Comparison of ENCODE assay signal across 1 cellular context in genomic region chr3:101300073-101300472, GRCh38.
TF ChIP-seq lines count a peak whose summit lies in the region.

No MANE protein-coding gene starts in this region.

TF ChIP-seq in GM23338, 12 proteins besides CTCF, POLR2A, EP300 and RAD21 (continued from another document):
- TF ChIP-seq ETS1 (IDR thresholded peaks at IDR 0.05) (no peak), STAT1 (IDR thresholded peaks at IDR 0.05; ENCODE audit: unreplicated experiment) (no peak), CREB1 (CRISPR knock-in tag; IDR thresholded peaks at IDR 0.05; ENCODE audit: low read depth) (no peak), NANOG (IDR thresholded peaks at IDR 0.05; ENCODE audit: borderline replicate concordance) (no peak), EZH2 (IDR thresholded peaks at IDR 0.05; ENCODE audit: low read depth, unreplicated experiment) (no peak), JUNB (IDR thresholded peaks at IDR 0.05; ENCODE audit: unreplicated experiment) (no peak)
